1 cellular context compared by ENCODE assay signal in the genomic region with DNA sequence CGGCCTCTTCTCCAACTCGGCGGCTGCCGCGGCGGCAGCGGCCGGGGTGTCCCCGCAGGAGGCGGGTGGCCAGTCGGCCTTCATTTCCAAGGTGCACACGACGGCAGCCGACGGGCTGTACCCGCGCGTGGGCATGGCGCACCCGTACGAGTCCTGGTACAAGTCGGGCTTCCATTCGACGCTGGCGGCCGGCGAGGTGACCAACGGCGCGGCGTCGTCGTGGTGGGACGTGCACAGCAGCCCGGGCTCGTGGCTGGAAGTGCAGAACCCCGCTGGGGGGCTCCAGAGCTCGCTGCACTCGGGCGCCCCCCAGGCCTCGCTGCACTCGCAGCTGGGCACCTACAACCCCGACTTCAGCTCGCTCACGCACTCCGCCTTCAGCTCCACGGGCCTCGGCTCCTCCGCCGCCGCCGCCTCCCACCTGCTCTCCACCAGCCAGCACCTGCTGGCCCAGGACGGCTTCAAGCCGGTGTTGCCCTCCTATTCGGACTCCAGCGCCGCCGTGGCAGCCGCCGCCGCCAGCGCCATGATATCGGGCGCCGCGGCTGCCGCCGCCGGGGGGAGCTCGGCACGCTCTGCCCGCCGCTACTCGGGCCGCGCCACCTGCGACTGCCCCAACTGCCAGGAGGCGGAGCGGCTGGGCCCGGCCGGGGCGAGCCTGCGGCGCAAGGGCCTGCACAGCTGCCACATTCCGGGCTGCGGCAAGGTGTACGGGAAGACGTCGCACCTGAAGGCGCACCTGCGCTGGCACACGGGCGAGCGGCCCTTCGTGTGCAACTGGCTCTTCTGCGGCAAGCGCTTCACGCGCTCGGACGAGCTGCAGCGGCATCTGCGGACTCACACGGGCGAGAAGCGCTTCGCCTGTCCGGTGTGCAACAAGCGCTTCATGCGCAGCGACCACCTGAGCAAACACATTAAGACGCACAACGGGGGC.
TF ChIP-seq lines count a peak whose summit lies in the region.

No MANE protein-coding gene starts in this region.

TF ChIP-seq in K562, 482 proteins besides CTCF, POLR2A, EP300 and RAD21 (continued from another document):
- TF ChIP-seq, protein P1, sequence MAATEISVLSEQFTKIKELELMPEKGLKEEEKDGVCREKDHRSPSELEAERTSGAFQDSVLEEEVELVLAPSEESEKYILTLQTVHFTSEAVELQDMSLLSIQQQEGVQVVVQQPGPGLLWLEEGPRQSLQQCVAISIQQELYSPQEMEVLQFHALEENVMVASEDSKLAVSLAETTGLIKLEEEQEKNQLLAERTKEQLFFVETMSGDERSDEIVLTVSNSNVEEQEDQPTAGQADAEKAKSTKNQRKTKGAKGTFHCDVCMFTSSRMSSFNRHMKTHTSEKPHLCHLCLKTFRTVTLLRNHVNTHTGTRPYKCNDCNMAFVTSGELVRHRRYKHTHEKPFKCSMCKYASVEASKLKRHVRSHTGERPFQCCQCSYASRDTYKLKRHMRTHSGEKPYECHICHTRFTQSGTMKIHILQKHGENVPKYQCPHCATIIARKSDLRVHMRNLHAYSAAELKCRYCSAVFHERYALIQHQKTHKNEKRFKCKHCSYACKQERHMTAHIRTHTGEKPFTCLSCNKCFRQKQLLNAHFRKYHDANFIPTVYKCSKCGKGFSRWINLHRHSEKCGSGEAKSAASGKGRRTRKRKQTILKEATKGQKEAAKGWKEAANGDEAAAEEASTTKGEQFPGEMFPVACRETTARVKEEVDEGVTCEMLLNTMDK (IDR thresholded peaks at IDR 0.05; ENCODE audit: borderline replicate concordance, insufficient read depth, low read depth, low read length, poor library complexity, severe bottlenecking): peak; percentile 92
- TF ChIP-seq ZNF586 (CRISPR knock-in tag; conservative IDR thresholded peaks at IDR 0.05): no peak
- TF ChIP-seq MTA1 (IDR thresholded peaks at IDR 0.05; ENCODE audit: borderline replicate concordance): no peak
- TF ChIP-seq MIER1 (IDR thresholded peaks at IDR 0.05; ENCODE audit: low read depth): no peak
- TF ChIP-seq STAT5A (IDR thresholded peaks at IDR 0.05; ENCODE audit: borderline replicate concordance, low read length): no peak
- no peak for TF ChIP-seq FOXK1 (CRISPR knock-in tag; IDR thresholded peaks at IDR 0.05; ENCODE audit: borderline replicate concordance)
- TF ChIP-seq, protein P2, sequence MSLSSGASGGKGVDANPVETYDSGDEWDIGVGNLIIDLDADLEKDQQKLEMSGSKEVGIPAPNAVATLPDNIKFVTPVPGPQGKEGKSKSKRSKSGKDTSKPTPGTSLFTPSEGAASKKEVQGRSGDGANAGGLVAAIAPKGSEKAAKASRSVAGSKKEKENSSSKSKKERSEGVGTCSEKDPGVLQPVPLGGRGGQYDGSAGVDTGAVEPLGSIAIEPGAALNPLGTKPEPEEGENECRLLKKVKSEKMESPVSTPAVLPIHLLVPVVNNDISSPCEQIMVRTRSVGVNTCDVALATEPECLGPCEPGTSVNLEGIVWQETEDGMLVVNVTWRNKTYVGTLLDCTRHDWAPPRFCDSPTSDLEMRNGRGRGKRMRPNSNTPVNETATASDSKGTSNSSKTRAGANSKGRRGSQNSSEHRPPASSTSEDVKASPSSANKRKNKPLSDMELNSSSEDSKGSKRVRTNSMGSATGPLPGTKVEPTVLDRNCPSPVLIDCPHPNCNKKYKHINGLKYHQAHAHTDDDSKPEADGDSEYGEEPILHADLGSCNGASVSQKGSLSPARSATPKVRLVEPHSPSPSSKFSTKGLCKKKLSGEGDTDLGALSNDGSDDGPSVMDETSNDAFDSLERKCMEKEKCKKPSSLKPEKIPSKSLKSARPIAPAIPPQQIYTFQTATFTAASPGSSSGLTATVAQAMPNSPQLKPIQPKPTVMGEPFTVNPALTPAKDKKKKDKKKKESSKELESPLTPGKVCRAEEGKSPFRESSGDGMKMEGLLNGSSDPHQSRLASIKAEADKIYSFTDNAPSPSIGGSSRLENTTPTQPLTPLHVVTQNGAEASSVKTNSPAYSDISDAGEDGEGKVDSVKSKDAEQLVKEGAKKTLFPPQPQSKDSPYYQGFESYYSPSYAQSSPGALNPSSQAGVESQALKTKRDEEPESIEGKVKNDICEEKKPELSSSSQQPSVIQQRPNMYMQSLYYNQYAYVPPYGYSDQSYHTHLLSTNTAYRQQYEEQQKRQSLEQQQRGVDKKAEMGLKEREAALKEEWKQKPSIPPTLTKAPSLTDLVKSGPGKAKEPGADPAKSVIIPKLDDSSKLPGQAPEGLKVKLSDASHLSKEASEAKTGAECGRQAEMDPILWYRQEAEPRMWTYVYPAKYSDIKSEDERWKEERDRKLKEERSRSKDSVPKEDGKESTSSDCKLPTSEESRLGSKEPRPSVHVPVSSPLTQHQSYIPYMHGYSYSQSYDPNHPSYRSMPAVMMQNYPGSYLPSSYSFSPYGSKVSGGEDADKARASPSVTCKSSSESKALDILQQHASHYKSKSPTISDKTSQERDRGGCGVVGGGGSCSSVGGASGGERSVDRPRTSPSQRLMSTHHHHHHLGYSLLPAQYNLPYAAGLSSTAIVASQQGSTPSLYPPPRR (CRISPR knock-in tag; IDR thresholded peaks at IDR 0.05; ENCODE audit: borderline replicate concordance): no peak
- TF ChIP-seq, protein P3, sequence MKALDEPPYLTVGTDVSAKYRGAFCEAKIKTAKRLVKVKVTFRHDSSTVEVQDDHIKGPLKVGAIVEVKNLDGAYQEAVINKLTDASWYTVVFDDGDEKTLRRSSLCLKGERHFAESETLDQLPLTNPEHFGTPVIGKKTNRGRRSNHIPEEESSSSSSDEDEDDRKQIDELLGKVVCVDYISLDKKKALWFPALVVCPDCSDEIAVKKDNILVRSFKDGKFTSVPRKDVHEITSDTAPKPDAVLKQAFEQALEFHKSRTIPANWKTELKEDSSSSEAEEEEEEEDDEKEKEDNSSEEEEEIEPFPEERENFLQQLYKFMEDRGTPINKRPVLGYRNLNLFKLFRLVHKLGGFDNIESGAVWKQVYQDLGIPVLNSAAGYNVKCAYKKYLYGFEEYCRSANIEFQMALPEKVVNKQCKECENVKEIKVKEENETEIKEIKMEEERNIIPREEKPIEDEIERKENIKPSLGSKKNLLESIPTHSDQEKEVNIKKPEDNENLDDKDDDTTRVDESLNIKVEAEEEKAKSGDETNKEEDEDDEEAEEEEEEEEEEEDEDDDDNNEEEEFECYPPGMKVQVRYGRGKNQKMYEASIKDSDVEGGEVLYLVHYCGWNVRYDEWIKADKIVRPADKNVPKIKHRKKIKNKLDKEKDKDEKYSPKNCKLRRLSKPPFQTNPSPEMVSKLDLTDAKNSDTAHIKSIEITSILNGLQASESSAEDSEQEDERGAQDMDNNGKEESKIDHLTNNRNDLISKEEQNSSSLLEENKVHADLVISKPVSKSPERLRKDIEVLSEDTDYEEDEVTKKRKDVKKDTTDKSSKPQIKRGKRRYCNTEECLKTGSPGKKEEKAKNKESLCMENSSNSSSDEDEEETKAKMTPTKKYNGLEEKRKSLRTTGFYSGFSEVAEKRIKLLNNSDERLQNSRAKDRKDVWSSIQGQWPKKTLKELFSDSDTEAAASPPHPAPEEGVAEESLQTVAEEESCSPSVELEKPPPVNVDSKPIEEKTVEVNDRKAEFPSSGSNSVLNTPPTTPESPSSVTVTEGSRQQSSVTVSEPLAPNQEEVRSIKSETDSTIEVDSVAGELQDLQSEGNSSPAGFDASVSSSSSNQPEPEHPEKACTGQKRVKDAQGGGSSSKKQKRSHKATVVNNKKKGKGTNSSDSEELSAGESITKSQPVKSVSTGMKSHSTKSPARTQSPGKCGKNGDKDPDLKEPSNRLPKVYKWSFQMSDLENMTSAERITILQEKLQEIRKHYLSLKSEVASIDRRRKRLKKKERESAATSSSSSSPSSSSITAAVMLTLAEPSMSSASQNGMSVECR (CRISPR knock-in tag; IDR thresholded peaks at IDR 0.05): peak; percentile 75; the same call in 1 of the 2 replicates
- peak; percentile 75 for TF ChIP-seq CTBP1 (IDR thresholded peaks at IDR 0.05; ENCODE audit: borderline replicate concordance)
- TF ChIP-seq, protein P4, sequence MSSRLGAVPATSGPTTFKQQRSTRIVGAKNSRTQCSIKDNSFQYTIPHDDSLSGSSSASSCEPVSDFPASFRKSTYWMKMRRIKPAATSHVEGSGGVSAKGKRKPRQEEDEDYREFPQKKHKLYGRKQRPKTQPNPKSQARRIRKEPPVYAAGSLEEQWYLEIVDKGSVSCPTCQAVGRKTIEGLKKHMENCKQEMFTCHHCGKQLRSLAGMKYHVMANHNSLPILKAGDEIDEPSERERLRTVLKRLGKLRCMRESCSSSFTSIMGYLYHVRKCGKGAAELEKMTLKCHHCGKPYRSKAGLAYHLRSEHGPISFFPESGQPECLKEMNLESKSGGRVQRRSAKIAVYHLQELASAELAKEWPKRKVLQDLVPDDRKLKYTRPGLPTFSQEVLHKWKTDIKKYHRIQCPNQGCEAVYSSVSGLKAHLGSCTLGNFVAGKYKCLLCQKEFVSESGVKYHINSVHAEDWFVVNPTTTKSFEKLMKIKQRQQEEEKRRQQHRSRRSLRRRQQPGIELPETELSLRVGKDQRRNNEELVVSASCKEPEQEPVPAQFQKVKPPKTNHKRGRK (tag; IDR thresholded peaks at IDR 0.05): no peak
- TF ChIP-seq ZC3H4 (CRISPR knock-in tag; IDR thresholded peaks at IDR 0.05; ENCODE audit: borderline replicate concordance): no peak; the same call in 1 of the 2 replicates
- TF ChIP-seq, protein P5, sequence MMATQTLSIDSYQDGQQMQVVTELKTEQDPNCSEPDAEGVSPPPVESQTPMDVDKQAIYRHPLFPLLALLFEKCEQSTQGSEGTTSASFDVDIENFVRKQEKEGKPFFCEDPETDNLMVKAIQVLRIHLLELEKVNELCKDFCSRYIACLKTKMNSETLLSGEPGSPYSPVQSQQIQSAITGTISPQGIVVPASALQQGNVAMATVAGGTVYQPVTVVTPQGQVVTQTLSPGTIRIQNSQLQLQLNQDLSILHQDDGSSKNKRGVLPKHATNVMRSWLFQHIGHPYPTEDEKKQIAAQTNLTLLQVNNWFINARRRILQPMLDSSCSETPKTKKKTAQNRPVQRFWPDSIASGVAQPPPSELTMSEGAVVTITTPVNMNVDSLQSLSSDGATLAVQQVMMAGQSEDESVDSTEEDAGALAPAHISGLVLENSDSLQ (IDR thresholded peaks at IDR 0.05): no peak
- TF ChIP-seq ZNF239 (CRISPR knock-in tag; IDR thresholded peaks at IDR 0.05): no peak
- TF ChIP-seq, protein P6, sequence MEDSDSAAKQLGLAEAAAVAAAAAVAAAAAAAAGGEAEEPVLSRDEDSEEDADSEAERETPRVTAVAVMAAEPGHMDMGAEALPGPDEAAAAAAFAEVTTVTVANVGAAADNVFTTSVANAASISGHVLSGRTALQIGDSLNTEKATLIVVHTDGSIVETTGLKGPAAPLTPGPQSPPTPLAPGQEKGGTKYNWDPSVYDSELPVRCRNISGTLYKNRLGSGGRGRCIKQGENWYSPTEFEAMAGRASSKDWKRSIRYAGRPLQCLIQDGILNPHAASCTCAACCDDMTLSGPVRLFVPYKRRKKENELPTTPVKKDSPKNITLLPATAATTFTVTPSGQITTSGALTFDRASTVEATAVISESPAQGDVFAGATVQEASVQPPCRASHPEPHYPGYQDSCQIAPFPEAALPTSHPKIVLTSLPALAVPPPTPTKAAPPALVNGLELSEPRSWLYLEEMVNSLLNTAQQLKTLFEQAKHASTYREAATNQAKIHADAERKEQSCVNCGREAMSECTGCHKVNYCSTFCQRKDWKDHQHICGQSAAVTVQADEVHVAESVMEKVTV (CRISPR knock-in tag; IDR thresholded peaks at IDR 0.05): no peak
- no peak for TF ChIP-seq NBN (IDR thresholded peaks at IDR 0.05; ENCODE audit: low read depth)
- TF ChIP-seq ZNF444 (CRISPR knock-in tag; IDR thresholded peaks at IDR 0.05): no peak
- TF ChIP-seq IRF2 (CRISPR knock-in tag; IDR thresholded peaks at IDR 0.05): 0 out of 2 replicates have a peak, but pooled peaks have one; percentile 39
- no peak for TF ChIP-seq ZNF780A (CRISPR knock-in tag; IDR thresholded peaks at IDR 0.05)
- TF ChIP-seq, protein P7, sequence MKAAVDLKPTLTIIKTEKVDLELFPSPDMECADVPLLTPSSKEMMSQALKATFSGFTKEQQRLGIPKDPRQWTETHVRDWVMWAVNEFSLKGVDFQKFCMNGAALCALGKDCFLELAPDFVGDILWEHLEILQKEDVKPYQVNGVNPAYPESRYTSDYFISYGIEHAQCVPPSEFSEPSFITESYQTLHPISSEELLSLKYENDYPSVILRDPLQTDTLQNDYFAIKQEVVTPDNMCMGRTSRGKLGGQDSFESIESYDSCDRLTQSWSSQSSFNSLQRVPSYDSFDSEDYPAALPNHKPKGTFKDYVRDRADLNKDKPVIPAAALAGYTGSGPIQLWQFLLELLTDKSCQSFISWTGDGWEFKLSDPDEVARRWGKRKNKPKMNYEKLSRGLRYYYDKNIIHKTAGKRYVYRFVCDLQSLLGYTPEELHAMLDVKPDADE (conservative IDR thresholded peaks at IDR 0.05; ENCODE audit: control insufficient read depth, low read depth, low read length): no peak
- TF ChIP-seq CREM (IDR thresholded peaks at IDR 0.05; ENCODE audit: low read depth): no peak
- no peak for TF ChIP-seq ZNF3 (CRISPR knock-in tag; IDR thresholded peaks at IDR 0.05)
- TF ChIP-seq ZNF41 (CRISPR knock-in tag; conservative IDR thresholded peaks at IDR 0.05): no peak
